In the genomic region with DNA sequence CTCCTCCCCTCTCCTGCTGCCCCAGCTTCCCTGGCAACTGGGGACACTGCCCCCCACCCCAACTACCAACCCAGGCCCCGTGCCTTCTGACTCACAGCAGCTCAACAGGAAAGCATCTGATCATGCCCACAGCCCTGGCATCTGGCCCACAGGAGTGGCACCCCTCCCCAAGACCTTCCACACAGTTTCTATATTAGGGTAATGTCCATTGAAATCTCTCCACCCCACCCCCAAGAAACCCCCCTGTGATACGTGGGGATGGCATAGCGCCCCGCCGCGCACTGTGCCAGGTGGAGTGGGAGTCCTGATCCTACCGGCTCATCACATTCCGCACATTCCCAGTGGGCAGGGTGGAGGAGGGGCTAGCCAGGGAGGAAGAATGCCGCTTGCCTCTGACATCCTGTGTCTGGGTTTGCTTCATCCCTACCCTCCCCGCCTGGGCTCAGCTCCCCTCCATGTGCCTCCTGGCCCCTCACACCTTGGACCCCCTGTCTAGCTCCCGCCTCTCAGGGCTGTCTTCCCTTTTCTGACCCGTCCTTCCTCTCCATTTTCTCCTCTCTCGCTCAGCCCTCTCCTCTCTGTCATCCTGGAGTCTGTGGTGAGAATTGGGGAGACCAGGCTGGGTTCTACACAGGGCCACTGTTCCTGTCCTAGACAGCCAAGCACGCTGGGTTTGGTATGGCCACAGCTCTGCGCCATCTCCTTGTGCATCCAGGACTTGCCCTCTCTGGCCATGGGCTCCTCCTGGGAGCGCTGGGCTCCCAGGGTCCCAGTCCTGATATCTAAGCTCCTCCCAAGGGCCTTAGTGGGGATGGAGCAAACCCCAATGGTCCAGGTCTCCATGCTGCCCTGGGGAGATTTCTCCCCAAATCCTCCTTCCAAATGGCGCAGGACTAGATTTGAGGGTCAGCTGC, we compare ENCODE assay signal across 9 cellular contexts. TPM values are rescaled to one million over a fixed set of nuclear protein-coding genes. Genes with fewer than 3 reads are reported as not detected.
A peak's percentile ranks its signal among the peaks of the same experiment; 100 is the strongest.
DNase-seq lines count a peak whose midpoint lies in the region; ATAC-seq and TF ChIP-seq lines count a peak whose summit lies in the region.
"Had no signal": no experiment of that assay in that cellular context is flagged by ENCODE, and none has a peak within 500 bp of the region (broad histone marks: within the 10 kb centered on the region; RNA-seq: fewer than 3 reads in every experiment).

No MANE protein-coding gene starts in this region.

- DNase-seq in GM03348 (ENCODE audit: low spot score), result peak; percentile 92
- DNase-seq in SJCRH30, result peak; percentile 37 to 61
- peak; percentile 62 for DNase-seq in fibroblast of pulmonary artery (ENCODE audit: low read depth)
- DNase-seq in retinal pigment epithelial cell (ENCODE audit: low read depth), result peak; percentile 95
- DNase-seq in DMS53 treated with DMSO at 0.1 percent for 48 hours (lab: John Stamatoyannopoulos, UW; ENCODE audit: unreplicated experiment), result no peak
- DNase-seq in amygdala (lab: John Stamatoyannopoulos, UW), result no peak
- DNase-seq: T-helper 9 cell had no signal

- H3K4me3 ChIP-seq in SJCRH30 (no peak overlapping the region), fibroblast of pulmonary artery (replicated peaks; ENCODE audit: low read depth, low read length) (no peak overlapping the region), retinal pigment epithelial cell (ENCODE audit: low read length) (no peak overlapping the region)

- peaks cover 2% of the 10 kb centered on the region for H3K9me3 ChIP-seq in SJCRH30 (replicated peaks)

- H3K4me1 ChIP-seq in SJCRH30, result peaks cover 18% of the 10 kb centered on the region

- no peaks in the 10 kb centered on the region for H3K36me3 ChIP-seq in SJCRH30

- H3K27me3 ChIP-seq in SJCRH30, result no peaks in the 10 kb centered on the region

- TF ChIP-seq CTCF in fibroblast of pulmonary artery (IDR thresholded peaks at IDR 0.05; ENCODE audit: low read length, missing control alignments), result no peak
- no peak for TF ChIP-seq CTCF in retinal pigment epithelial cell (conservative IDR thresholded peaks at IDR 0.05; ENCODE audit: low read depth, low read length)

- peak overlapping the region; percentile 52 for H3K27ac ChIP-seq in SJCRH30

- ATAC-seq in GM21367 (IDR thresholded peaks at IDR 0.05; ENCODE audit: unreplicated experiment) (no peak), HG03097 (IDR thresholded peaks at IDR 0.05; ENCODE audit: low FRiP score, unreplicated experiment) (no peak)

RNA-seq across cellular contexts. Expression of a gene that starts 27.4 kb away (rescaled TPM):
- total RNA-seq in SJCRH30 (2014; rRNA removed; shearing (Covaris generic)), result 2.9 and 3.7 TPM in 2 replicates

RNA-seq across cellular contexts. Expression of a gene that starts 33.4 kb away (rescaled TPM):
- total RNA-seq in SJCRH30 (2014; rRNA removed; shearing (Covaris generic)), result not detected in 2 replicates

RNA-seq across cellular contexts. Expression of a gene that starts 59.5 kb away (rescaled TPM):
- total RNA-seq in SJCRH30 (2014; rRNA removed; shearing (Covaris generic)), result 0.10 and 0.34 TPM in 2 replicates

Comparison
In these comparisons a context has a peak if more than half of its experiments do, and no peak if none do; other contexts are left out.
1. DNase-seq: peak in GM03348 (single experiment), SJCRH30 (2 of 2), fibroblast of pulmonary artery (single experiment) and retinal pigment epithelial cell (single experiment); none in DMS53 treated with DMSO at 0.1 percent for 48 hours (single experiment) and amygdala (0 of 56).